21 cellular contexts compared by ENCODE assay signal in the genomic region with DNA sequence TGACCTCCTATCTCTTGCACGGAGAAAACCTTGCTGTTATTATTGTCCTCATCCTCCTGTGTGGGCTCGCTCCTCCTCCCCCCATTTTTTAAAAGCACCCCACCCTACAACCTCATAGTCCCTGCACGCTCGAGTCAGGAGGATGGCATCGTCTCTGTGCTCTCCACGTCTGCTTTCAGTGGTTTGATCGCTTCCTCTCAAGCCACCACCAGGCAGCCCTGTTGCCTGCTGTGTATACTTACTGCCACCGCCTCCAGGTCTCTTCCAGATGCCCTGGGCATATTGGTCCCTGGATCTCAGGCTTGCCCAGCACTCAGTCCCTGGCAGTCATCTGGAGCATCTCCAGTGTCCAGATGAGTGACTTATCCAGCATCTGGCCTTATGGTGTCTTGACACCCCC. TPM values are rescaled to one million over a fixed set of nuclear protein-coding genes. Genes with fewer than 3 reads are reported as not detected.
"Had no signal": no experiment of that assay in that cellular context is flagged by ENCODE, and none has a peak within 500 bp of the region (broad histone marks: within the 10 kb centered on the region; RNA-seq: fewer than 3 reads in every experiment).

No MANE protein-coding gene starts in this region.

- H3K4me3 Mint-ChIP-seq: activated CD4-positive, alpha-beta memory T cell treated with anti-CD3 and anti-CD28 coated beads, Interleukin-2, amount 10 ng/mL, durations not matched to agents 7 days and 5 days; activated naive CD8-positive, alpha-beta T cell; brain; dendritic cell treated with granulocyte-macrophage colony-stimulating factor and Interleukin-4, amounts not matched to agents 40 ng/mL and 50 ng/mL, for 4 days; effector memory CD8-positive, alpha-beta T cell; naive B cell; neural progenitor cell; WTC11 had no signal

- H3K4me2 ChIP-seq: neural progenitor cell had no signal

- H3K4me1 Mint-ChIP-seq: brain, naive B cell, neural progenitor cell had no signal

- H3K9ac ChIP-seq: neural progenitor cell had no signal

- H3K27ac ChIP-seq: gastrocnemius medialis, heart right ventricle, lower lobe of right lung, neural progenitor cell, psoas muscle, sigmoid colon, uterus had no signal

- H3K36me3 Mint-ChIP-seq: brain, naive B cell, neural progenitor cell, WTC11 had no signal

- H3K27me3 Mint-ChIP-seq: brain had no signal

- H2AFZ ChIP-seq: neural progenitor cell had no signal

- H3K9me3 Mint-ChIP-seq: activated CD4-positive, alpha-beta memory T cell treated with anti-CD3 and anti-CD28 coated beads, Interleukin-2, amount 10 ng/mL, durations not matched to agents 7 days and 5 days; dendritic cell treated with granulocyte-macrophage colony-stimulating factor and Interleukin-4, amounts not matched to agents 40 ng/mL and 50 ng/mL, for 4 days; effector memory CD8-positive, alpha-beta T cell; naive B cell; WTC11 had no signal

- DNase-seq: activated CD4-positive, alpha-beta memory T cell treated with anti-CD3 and anti-CD28 coated beads, Interleukin-2, amount 10 ng/mL, durations not matched to agents 7 days and 5 days; activated CD4-positive, alpha-beta T cell treated with anti-CD3 and anti-CD28 coated beads for 4 hours; activated CD8-positive, alpha-beta memory T cell treated with anti-CD3 and anti-CD28 coated beads, Interleukin-2, amount 50 U/mL, for 4 hours; activated gamma-delta T cell; activated T-cell treated with anti-CD3 and anti-CD28 coated beads, Interleukin-2, amount 50 U/mL, for 48 hours; effector memory CD8-positive, alpha-beta T cell; gastrocnemius medialis; heart right ventricle; left colon; lower lobe of right lung; naive B cell; psoas muscle; sigmoid colon; stimulated activated CD4-positive, alpha-beta T cell treated with anti-CD3 and anti-CD28 coated beads, Interleukin-1b, Interleukin-23, amount 100 ng/mL, for 48 hours; uterus had no signal

- H3K4me1 ChIP-seq: gastrocnemius medialis, heart right ventricle, lower lobe of right lung, neural progenitor cell, psoas muscle, sigmoid colon, uterus had no signal

- H3K36me3 ChIP-seq: gastrocnemius medialis, heart right ventricle, lower lobe of right lung, neural progenitor cell, sigmoid colon, uterus had no signal

- H3K4me3 ChIP-seq: gastrocnemius medialis, heart right ventricle, lower lobe of right lung, neural progenitor cell, psoas muscle, sigmoid colon, uterus had no signal

- H3K9me3 ChIP-seq: uterus had no signal

- ATAC-seq: effector memory CD8-positive, alpha-beta T cell; gastrocnemius medialis; heart right ventricle; lower lobe of right lung; psoas muscle; WTC11 had no signal

- H3K27ac Mint-ChIP-seq: activated CD4-positive, alpha-beta memory T cell treated with anti-CD3 and anti-CD28 coated beads, Interleukin-2, amount 10 ng/mL, durations not matched to agents 7 days and 5 days; activated naive CD8-positive, alpha-beta T cell; brain; dendritic cell treated with granulocyte-macrophage colony-stimulating factor and Interleukin-4, amounts not matched to agents 40 ng/mL and 50 ng/mL, for 4 days; effector memory CD8-positive, alpha-beta T cell; naive B cell; WTC11 had no signal

- H3K27me3 ChIP-seq: gastrocnemius medialis, neural progenitor cell, sigmoid colon, uterus had no signal

RNA-seq across cellular contexts. Expression of gene GCNT3, which starts 42.1 kb away (rescaled TPM):
- total RNA-seq: activated CD4-positive, alpha-beta memory T cell treated with anti-CD3 and anti-CD28 coated beads, Interleukin-2, amount 10 ng/mL, durations not matched to agents 7 days and 5 days; T-helper 2 cell treated with Interferon-gamma antibody and Interleukin-4, amounts not matched to agents 100 ng/mL and 5 ng/mL, for 36 hours had no signal
